Comparison of ENCODE assay signal across 2 cellular contexts in the genomic region with DNA sequence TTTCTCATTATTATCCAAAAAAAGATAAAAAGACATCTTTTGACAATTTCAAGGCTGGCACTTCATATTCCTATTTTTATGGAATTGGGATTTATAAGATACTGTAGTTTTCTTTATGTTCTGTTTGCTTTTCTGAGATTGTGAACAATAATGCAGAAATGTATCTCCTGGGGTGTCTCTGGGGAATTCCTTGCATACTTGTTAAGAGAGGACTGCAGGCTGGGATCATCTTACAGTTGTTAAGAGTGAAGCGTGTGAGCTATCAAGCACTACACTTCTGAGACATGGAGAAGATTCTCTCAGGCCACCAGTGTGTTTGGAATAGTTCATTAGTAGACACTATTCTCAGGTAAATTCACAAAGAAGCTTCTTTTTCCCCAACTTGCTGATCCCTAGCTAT.
TF ChIP-seq lines count a peak whose summit lies in the region.

No MANE protein-coding gene starts in this region.

TF ChIP-seq in SK-N-SH treated with all-trans-retinoic acid at 6 μM for 48 hours, 23 proteins besides CTCF, POLR2A, EP300 and RAD21 (continued from another document):
- TF ChIP-seq POU6F1 (CRISPR knock-in tag; IDR thresholded peaks at IDR 0.05; ENCODE audit: borderline replicate concordance, low read depth), result no peak

TF ChIP-seq in SK-N-SH, 30 proteins besides CTCF, POLR2A, EP300 and RAD21 (continued from another document):
- TF ChIP-seq REST (IDR thresholded peaks at IDR 0.05; ENCODE audit: low read depth, low read length) (no peak), CHD2 (IDR thresholded peaks at IDR 0.05; ENCODE audit: low read length, partially characterized antibody) (no peak), NRF1 (IDR thresholded peaks at IDR 0.05; ENCODE audit: low read depth, low read length) (no peak), USF2 (IDR thresholded peaks at IDR 0.05; ENCODE audit: borderline replicate concordance, low read depth, low read length) (no peak), GABPA (IDR thresholded peaks at IDR 0.05; ENCODE audit: low read depth) (no peak), USF1 (IDR thresholded peaks at IDR 0.05; ENCODE audit: borderline replicate concordance, low read depth) (no peak), TEAD4 (IDR thresholded peaks at IDR 0.05; ENCODE audit: borderline replicate concordance, insufficient read depth) (no peak), TCF12 (IDR thresholded peaks at IDR 0.05) (no peak)
- TF ChIP-seq, protein P1, sequence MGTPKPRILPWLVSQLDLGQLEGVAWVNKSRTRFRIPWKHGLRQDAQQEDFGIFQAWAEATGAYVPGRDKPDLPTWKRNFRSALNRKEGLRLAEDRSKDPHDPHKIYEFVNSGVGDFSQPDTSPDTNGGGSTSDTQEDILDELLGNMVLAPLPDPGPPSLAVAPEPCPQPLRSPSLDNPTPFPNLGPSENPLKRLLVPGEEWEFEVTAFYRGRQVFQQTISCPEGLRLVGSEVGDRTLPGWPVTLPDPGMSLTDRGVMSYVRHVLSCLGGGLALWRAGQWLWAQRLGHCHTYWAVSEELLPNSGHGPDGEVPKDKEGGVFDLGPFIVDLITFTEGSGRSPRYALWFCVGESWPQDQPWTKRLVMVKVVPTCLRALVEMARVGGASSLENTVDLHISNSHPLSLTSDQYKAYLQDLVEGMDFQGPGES (IDR thresholded peaks at IDR 0.05; ENCODE audit: low read depth, low read length), result no peak
